In genomic region chr14:93302688-93303581, GRCh38 we compare ENCODE assay signal across 18 cellular contexts. TPM values are rescaled to one million over a fixed set of nuclear protein-coding genes. Genes with fewer than 3 reads are reported as not detected.
"Had no signal": no experiment of that assay in that cellular context is flagged by ENCODE, and none has a peak within 500 bp of the region (broad histone marks: within the 10 kb centered on the region; RNA-seq: fewer than 3 reads in every experiment).

No MANE protein-coding gene starts in this region.

- ATAC-seq: activated T-cell treated with anti-CD3 and anti-CD28 coated beads, Interleukin-2, amount 50 U/mL, for 72 hours; body of pancreas; T-helper 17 cell had no signal

- H3K27ac ChIP-seq: esophagus squamous epithelium, ovary, stomach had no signal

- H3K27me3 Mint-ChIP-seq: activated CD4-positive, alpha-beta T cell treated with anti-CD3 and anti-CD28 coated beads, Interleukin-2, amount 10 ng/mL, durations not matched to agents 7 days and 5 days; activated naive CD8-positive, alpha-beta T cell; memory B cell; T-helper 17 cell had no signal

- H3K9me3 ChIP-seq: body of pancreas, esophagus squamous epithelium, ovary, stomach, thoracic aorta had no signal

- H3K27ac Mint-ChIP-seq: activated CD4-positive, alpha-beta T cell treated with anti-CD3 and anti-CD28 coated beads, Interleukin-2, amount 10 ng/mL, durations not matched to agents 7 days and 5 days; activated naive CD8-positive, alpha-beta T cell; activated T-cell treated with anti-CD3 and anti-CD28 coated beads, Interleukin-2, amount 50 U/mL, for 72 hours; T-helper 17 cell had no signal

- H3K36me3 ChIP-seq: esophagus squamous epithelium, ovary, stomach, thoracic aorta had no signal

- H3K4me3 ChIP-seq: body of pancreas, esophagus squamous epithelium, ovary, stomach, thoracic aorta had no signal

- H3K27me3 ChIP-seq: body of pancreas, esophagus squamous epithelium, ovary, stomach had no signal

- DNase-seq: activated CD4-positive, alpha-beta T cell treated with anti-CD3 and anti-CD28 coated beads, Interleukin-2, amount 10 ng/mL, durations not matched to agents 7 days and 5 days; activated CD8-positive, alpha-beta memory T cell treated with anti-CD3 and anti-CD28 coated beads, Interleukin-2, amount 50 U/mL, for 48 hours; activated gamma-delta T cell treated with Interleukin-2 at 50 U/mL for 16 hours; activated T-cell treated with anti-CD3 and anti-CD28 coated beads, Interleukin-2, amount 50 U/mL, for 72 hours; amniotic stem cell; esophagus squamous epithelium; stimulated activated CD4-positive, alpha-beta T cell treated with anti-CD3 and anti-CD28 coated beads, Interleukin-12 subunit alpha, Interleukin-12 subunit beta, amount 100 ng/mL, for 4 hours; stimulated activated CD4-positive, alpha-beta T cell treated with anti-CD3 and anti-CD28 coated beads, Interleukin-2, amount 100 ng/mL, for 24 hours; stomach; T-helper 17 cell had no signal

- H3K4me3 Mint-ChIP-seq: activated CD4-positive, alpha-beta T cell treated with anti-CD3 and anti-CD28 coated beads, Interleukin-2, amount 10 ng/mL, durations not matched to agents 7 days and 5 days; activated naive CD8-positive, alpha-beta T cell; activated T-cell treated with anti-CD3 and anti-CD28 coated beads, Interleukin-2, amount 50 U/mL, for 72 hours; memory B cell; neural crest cell; T-helper 17 cell had no signal

- H3K9me3 Mint-ChIP-seq: activated CD4-positive, alpha-beta T cell treated with anti-CD3 and anti-CD28 coated beads, Interleukin-2, amount 10 ng/mL, durations not matched to agents 7 days and 5 days; activated T-cell treated with anti-CD3 and anti-CD28 coated beads, Interleukin-2, amount 50 U/mL, for 72 hours; memory B cell; neural crest cell had no signal

- H3K36me3 Mint-ChIP-seq: activated naive CD8-positive, alpha-beta T cell had no signal

RNA-seq across cellular contexts. Expression of gene COX8C, which starts 44.0 kb away (rescaled TPM):
- total RNA-seq: activated CD4-positive, alpha-beta T cell treated with anti-CD3 and anti-CD28 coated beads, Interleukin-2, amount 10 ng/mL, durations not matched to agents 7 days and 5 days; body of pancreas; esophagus squamous epithelium; fibroblast of villous mesenchyme; neural crest cell; ovary; stomach; T-helper 17 cell; thoracic aorta; urinary bladder had no signal
